ENCODE assay signal across 15 cellular contexts in the genomic region with DNA sequence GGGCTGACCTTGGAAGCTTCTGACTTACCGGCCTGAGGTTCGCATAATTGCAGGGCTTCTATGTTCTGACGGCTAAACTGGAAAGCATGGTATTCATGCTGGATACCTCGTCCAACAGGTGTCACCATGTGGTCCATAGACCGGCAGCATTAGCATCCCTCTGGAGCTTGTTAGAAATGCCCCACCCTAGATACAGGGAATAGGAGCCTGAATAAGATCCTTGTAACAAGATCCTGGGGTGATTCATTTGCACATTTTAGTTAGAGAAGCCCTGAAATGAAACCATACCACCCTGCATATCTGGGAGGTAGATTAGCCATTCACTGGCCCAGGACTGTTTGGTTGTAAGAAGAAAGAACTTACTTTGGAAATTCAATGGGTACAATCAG.
DNase-seq lines count a peak whose midpoint lies in the region; ATAC-seq, FAIRE-seq and TF ChIP-seq lines count a peak whose summit lies in the region.
"Had no signal": no experiment of that assay in that cellular context is flagged by ENCODE, and none has a peak within 500 bp of the region (broad histone marks: within the 10 kb centered on the region; RNA-seq: fewer than 3 reads in every experiment).

No MANE protein-coding gene starts in this region.

- H3K4ac ChIP-seq in IMR-90 (ENCODE audit: low read depth, low read length): peak overlapping the region; percentile 100

- H2BK15ac ChIP-seq in IMR-90 (ENCODE audit: low read depth, low read length): peak overlapping the region; percentile 97; the same call in 2 of the 3 replicates

- no peak overlapping the region for H3K4me3 Mint-ChIP-seq in natural killer cell
- H3K4me3 Mint-ChIP-seq: T-helper 1 cell treated with Interleukin-12 subunit alpha and Interleukin-12 subunit beta and Interleukin-4 antibody, amounts not matched to agents 30 μg/mL and 1 μg/mL, for 36 hours had no signal

- H3K9me3 ChIP-seq in A549: peaks cover 11% of the 10 kb centered on the region; the same call in 2 of the 3 replicates
- H3K9me3 ChIP-seq in IMR-90 (ENCODE audit: control insufficient read depth, insufficient read depth, low read length): no peaks in the 10 kb centered on the region
- no peaks in the 10 kb centered on the region for H3K9me3 ChIP-seq in upper lobe of left lung

- ATAC-seq in A549 (no peak), IMR-90 (ENCODE audit: low read depth) (peak; percentile 23), HG03354 (IDR thresholded peaks at IDR 0.05; ENCODE audit: poor library complexity, severe bottlenecking, unreplicated experiment) (no peak), upper lobe of left lung (ENCODE audit: low FRiP score in 2 of 2) (no peak), natural killer cell (no peak)

- H3K4me1 ChIP-seq in A549 (peaks cover 26% of the 10 kb centered on the region), IMR-90 (ENCODE audit: control insufficient read depth, insufficient read depth, low read length) (peaks cover 22% of the 10 kb centered on the region), upper lobe of left lung (peaks cover under 1 to 25% (median 4%) of the 10 kb centered on the region in 4 donors)

- no peak for TF ChIP-seq EP300 in A549 (IDR thresholded peaks at IDR 0.05)
- no peak for TF ChIP-seq EP300 in upper lobe of left lung (IDR thresholded peaks at IDR 0.05)

- no peaks in the 10 kb centered on the region for H3K9me3 Mint-ChIP-seq in natural killer cell
- H3K9me3 Mint-ChIP-seq: T-helper 1 cell treated with Interleukin-12 subunit alpha and Interleukin-12 subunit beta and Interleukin-4 antibody, amounts not matched to agents 30 μg/mL and 1 μg/mL, for 36 hours had no signal

- dilution Hi-C loops in IMR-90 (cut with HindIII; ENCODE audit: low sequenced_read_pairs, unreplicated experiment): no loop called here

- H3K27ac Mint-ChIP-seq in natural killer cell: no peak overlapping the region
- H3K27ac Mint-ChIP-seq: T-helper 1 cell treated with Interleukin-12 subunit alpha and Interleukin-12 subunit beta and Interleukin-4 antibody, amounts not matched to agents 30 μg/mL and 1 μg/mL, for 36 hours had no signal

- H3K27me3 ChIP-seq in IMR-90 (ENCODE audit: control insufficient read depth, insufficient read depth, low read length) (no peaks in the 10 kb centered on the region), brain microvascular endothelial cell (replicated peaks) (no peaks in the 10 kb centered on the region), upper lobe of left lung (no peaks in the 10 kb centered on the region)
- H3K27me3 ChIP-seq: MG63 had no signal

- DNase-seq in A549 (ENCODE audit: low read depth in 1 of 2, low spot score in 1 of 2) (no peak), IMR-90 (peak; percentile 86), brain microvascular endothelial cell (peak; percentile 57), kidney glomerular epithelial cell (lab: John Stamatoyannopoulos, UW) (peak; percentile 11), upper lobe of left lung (no peak), SW480 (ENCODE audit: low spot score) (no peak), natural killer cell (no peak)
- DNase-seq: activated naive CD4-positive, alpha-beta T cell treated with anti-CD3 and anti-CD28 coated beads, Interleukin-2, amount 50 U/mL, for 16 hours; GF-D8; NCI-H2029 treated with DMSO at 0.1 percent for 48 hours had no signal

- TF ChIP-seq POLR2A in A549 (IDR thresholded peaks at IDR 0.05; ENCODE audit: low read length) (no peak), IMR-90 (IDR thresholded peaks at IDR 0.05; ENCODE audit: low read depth, low read length) (no peak), upper lobe of left lung (IDR thresholded peaks at IDR 0.05) (no peak)

- intact Hi-C loops in IMR-90 (cut with micrococcal nuclease): loop anchor here (5.0 kb wide), 1 partner anchor 397 kb away; a partner anchor contains a TSS
- intact Hi-C loops in natural killer cell (cut with micrococcal nuclease): no loop called here

- H2AK9ac ChIP-seq in IMR-90 (replicated peaks; ENCODE audit: low read depth, low read length, poor library complexity): peak overlapping the region; percentile 76

- TF ChIP-seq RAD21 in A549 (conservative IDR thresholded peaks at IDR 0.05 in 1 of 2, IDR thresholded peaks at IDR 0.05 in 1 of 2): no peak
- no peak for TF ChIP-seq RAD21 in IMR-90 (IDR thresholded peaks at IDR 0.05; ENCODE audit: low read length)

- H3K9ac ChIP-seq in IMR-90 (ENCODE audit: low read depth, low read length): no peak overlapping the region
- H3K9ac ChIP-seq: parathyroid adenoma had no signal

- POLR2A ChIA-PET in A549 (lab: Yijun Ruan, JAX) (no interaction called here), IMR-90 (lab: Charles Lee; ENCODE audit: unreplicated experiment) (interaction anchor here (1.0 kb wide), 1 partner anchor 16 kb away, joined by 3 read pairs; no protein-coding TSS in a partner anchor)

- peak overlapping the region; percentile 29 for H2AFZ ChIP-seq in IMR-90 (replicated peaks; ENCODE audit: low read length, poor library complexity)

- CTCF ChIA-PET in A549 (lab: Yijun Ruan, JAX): interaction anchor here (0.9 to 1.2 kb wide), 2 partner anchors 12 to 39 kb away, joined by 3 to 5 read pairs; no protein-coding TSS in a partner anchor
- CTCF ChIA-PET in IMR-90 (lab: Yijun Ruan, JAX): interaction anchor here (0.6 to 2.1 kb wide), 4 partner anchors 38 to 569 kb away, joined by 3 to 11 read pairs (median 6); a partner anchor contains a TSS

- peak overlapping the region; percentile 86 to 98 for H4K8ac ChIP-seq in IMR-90 (ENCODE audit: low read depth in 2 of 2, low read length in 2 of 2)

- H3K27me3 Mint-ChIP-seq in natural killer cell (ENCODE audit: low read depth in 2 of 2): no peaks in the 10 kb centered on the region

- H3K9me1 ChIP-seq in IMR-90 (ENCODE audit: insufficient read depth, low read length): peaks cover 27% of the 10 kb centered on the region

- peaks cover 0 to 21% of the 10 kb centered on the region in 2 experiments; a peak in 2 of 4 replicates for H3K79me1 ChIP-seq in IMR-90 (ENCODE audit: low read depth in 1 of 2, low read length in 2 of 2)

- H2BK20ac ChIP-seq in IMR-90 (ENCODE audit: low read depth, low read length): peak overlapping the region; percentile 100

- H3K18ac ChIP-seq in IMR-90 (ENCODE audit: low read depth, low read length): peak overlapping the region; percentile 58

- no peaks in the 10 kb centered on the region for H4K20me1 ChIP-seq in IMR-90 (ENCODE audit: insufficient read depth, low read length)

- peak overlapping the region; percentile 100 for H2BK120ac ChIP-seq in IMR-90 (ENCODE audit: low read depth, low read length)

- H3K4me3 ChIP-seq in A549: no peak overlapping the region
- H3K4me3 ChIP-seq in IMR-90 (ENCODE audit: insufficient read depth, low read depth, low read length): no peak overlapping the region
- H3K4me3 ChIP-seq in brain microvascular endothelial cell (ENCODE audit: low read depth, low read length): no peak overlapping the region
- H3K4me3 ChIP-seq in upper lobe of left lung: no peak overlapping the region
- H3K4me3 ChIP-seq: MG63 had no signal

- 66% methylated on average over 3 of the region's 5 CpGs for WGBS in A549 (ENCODE audit: missing lambda C conversion rate)
- 100% methylated on average over 2 of the region's 5 CpGs; no CpG with 5 or more reads in 1 of the 2 experiments for WGBS in IMR-90 (ENCODE audit: extremely low coverage in 2 of 2, insufficient read length in 1 of 2), 2 experiments
- 82 to 100% methylated on average over 5 of the region's 5 CpGs for WGBS in upper lobe of left lung, 2 donors

- peak overlapping the region; percentile 99 for H3K14ac ChIP-seq in IMR-90 (replicated peaks; ENCODE audit: low read depth, low read length)

- H2BK5ac ChIP-seq in IMR-90 (ENCODE audit: low read depth, low read length, poor library complexity, severe bottlenecking): peak overlapping the region; percentile 76

- FAIRE-seq in A549 (lab: Jason Lieb, UNC): no peak
- FAIRE-seq: RCC 7860 had no signal

- peak overlapping the region; percentile 90 for H4K5ac ChIP-seq in IMR-90 (ENCODE audit: low read depth, low read length)

- in situ Hi-C loops in IMR-90 (cut with MboI; ENCODE audit: low sequenced_read_pairs) (loop anchor here (5.0 kb wide), 1 partner anchor 37 kb away; no protein-coding TSS in a partner anchor), brain microvascular endothelial cell (cut with HindIII; ENCODE audit: low pct_ligation_motif_present, low sequenced_read_pairs) (no loop called here)

- no peaks in the 10 kb centered on the region for H3K36me3 ChIP-seq in IMR-90 (ENCODE audit: control insufficient read depth, insufficient read depth, low read length)
- H3K36me3 ChIP-seq in brain microvascular endothelial cell (replicated peaks): no peaks in the 10 kb centered on the region
- no peaks in the 10 kb centered on the region for H3K36me3 ChIP-seq in upper lobe of left lung

- TF ChIP-seq CTCF in A549 (IDR thresholded peaks at IDR 0.05) (no peak), IMR-90 (conservative IDR thresholded peaks at IDR 0.05; ENCODE audit: low read depth, low read length) (no peak), brain microvascular endothelial cell (IDR thresholded peaks at IDR 0.05; ENCODE audit: low read depth, low read length, missing control alignments) (no peak), upper lobe of left lung (IDR thresholded peaks at IDR 0.05) (no peak), natural killer cell (IDR thresholded peaks at IDR 0.05) (no peak)

- H3K4me2 ChIP-seq in A549: no peak overlapping the region
- H3K4me2 ChIP-seq in IMR-90 (ENCODE audit: low read depth, low read length): no peak overlapping the region

- H4K91ac ChIP-seq in IMR-90 (ENCODE audit: insufficient read depth, low read depth, low read length): peak overlapping the region; percentile 98

- no peaks in the 10 kb centered on the region for H3K36me3 Mint-ChIP-seq in natural killer cell

- H3K56ac ChIP-seq in IMR-90 (ENCODE audit: extremely low read depth, insufficient read depth, low read length): peak overlapping the region; percentile 98

- peak overlapping the region; percentile 99 for H3K23ac ChIP-seq in IMR-90 (ENCODE audit: low read depth, low read length)

- BruUV-seq in IMR-90 (replicated peaks; lab: Mats Ljungman, UMichigan): no TSS peak

- no peaks in the 10 kb centered on the region for H3K4me1 Mint-ChIP-seq in natural killer cell

- H3K27ac ChIP-seq in A549 (peak overlapping the region; percentile 37 to 84; a peak in 4 of 6 replicates), IMR-90 (ENCODE audit: insufficient read depth, low read length) (peak overlapping the region; percentile 80), brain microvascular endothelial cell (peak overlapping the region; percentile 97), upper lobe of left lung (no peak overlapping the region)
- H3K27ac ChIP-seq: parathyroid adenoma had no signal

- H2AK5ac ChIP-seq in IMR-90 (ENCODE audit: low read depth, low read length): peak overlapping the region; percentile 100

TF ChIP-seq in A549, 52 proteins besides CTCF, POLR2A, EP300 and RAD21 (continues in another document):
- TF ChIP-seq FOSL2 (IDR thresholded peaks at IDR 0.05) (no peak), FOSL2 (CRISPR knock-in tag; IDR thresholded peaks at IDR 0.05) (no peak), JUN (IDR thresholded peaks at IDR 0.05) (no peak)

TF ChIP-seq in IMR-90, 13 proteins besides CTCF, POLR2A, EP300 and RAD21 (continues in another document):
- TF ChIP-seq MAZ (IDR thresholded peaks at IDR 0.05; ENCODE audit: borderline replicate concordance, low read depth, low read length): no peak
- TF ChIP-seq FOS (IDR thresholded peaks at IDR 0.05; ENCODE audit: low read depth, low read length): no peak
- no peak for TF ChIP-seq CHD1 (IDR thresholded peaks at IDR 0.05; ENCODE audit: low read depth, low read length)
- TF ChIP-seq SMC3 (IDR thresholded peaks at IDR 0.05; ENCODE audit: low read depth, low read length): no peak

Comparison
In these comparisons a context has a peak if more than half of its experiments do, and no peak if none do; other contexts are left out.
1. DNase-seq: peak in IMR-90 (single experiment), brain microvascular endothelial cell (single experiment) and kidney glomerular epithelial cell (single experiment); none in A549 (0 of 2), upper lobe of left lung (0 of 2), SW480 (single experiment) and natural killer cell (single experiment).
2. H3K27ac ChIP-seq: peak in A549 (2 of 2), IMR-90 (single experiment) and brain microvascular endothelial cell (single experiment); none in upper lobe of left lung (0 of 4).